ENCODE assay signal across 27 cellular contexts in the genomic region with DNA sequence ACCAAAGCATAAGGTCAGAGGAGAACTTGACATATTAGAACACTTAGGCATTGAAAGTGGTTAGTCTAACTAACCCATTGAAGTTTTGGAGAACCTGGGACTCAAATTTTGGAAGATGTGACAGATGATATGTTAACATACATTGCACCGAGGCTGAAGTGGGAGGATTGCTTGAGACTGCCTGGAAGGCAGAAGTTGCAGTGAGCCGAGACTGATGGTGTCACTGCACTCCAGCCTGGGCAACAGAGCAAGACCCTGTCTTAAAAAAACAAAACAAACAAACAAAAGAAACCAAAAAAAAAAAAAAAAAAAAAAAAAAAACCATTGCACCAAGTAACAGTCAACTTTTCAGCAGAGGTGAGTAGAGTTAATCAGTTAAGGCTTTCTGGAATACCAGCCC.
A peak's percentile ranks its signal among the peaks of the same experiment; 100 is the strongest.
DNase-seq lines count a peak whose midpoint lies in the region; ATAC-seq, FAIRE-seq and TF ChIP-seq lines count a peak whose summit lies in the region.
"Had no signal": no experiment of that assay in that cellular context is flagged by ENCODE, and none has a peak within 500 bp of the region (broad histone marks: within the 10 kb centered on the region; RNA-seq: fewer than 3 reads in every experiment).

No MANE protein-coding gene starts in this region.

- H3K27ac Mint-ChIP-seq in T-helper 2 cell treated with Interferon-gamma antibody and Interleukin-4, amounts not matched to agents 5 μg/mL and 100 μg/mL, for 36 hours: no peak overlapping the region
- H3K27ac Mint-ChIP-seq: CD14-positive monocyte; CD8-positive, alpha-beta memory T cell had no signal

- 0 out of 2 replicates have a peak, but pooled peaks cover 3% of the 10 kb centered on the region for H3K36me3 ChIP-seq in WERI-Rb-1
- H3K36me3 ChIP-seq: BE2C, BLaER1 had no signal

- H3K27me3 Mint-ChIP-seq in T-helper 2 cell treated with Interferon-gamma antibody and Interleukin-4, amounts not matched to agents 5 μg/mL and 100 μg/mL, for 36 hours (ENCODE audit: low read depth): no peaks in the 10 kb centered on the region
- H3K27me3 Mint-ChIP-seq: CD8-positive, alpha-beta memory T cell had no signal

- H3K9me3 Mint-ChIP-seq in T-helper 2 cell treated with Interferon-gamma antibody and Interleukin-4, amounts not matched to agents 5 μg/mL and 100 μg/mL, for 36 hours: no peaks in the 10 kb centered on the region
- H3K9me3 Mint-ChIP-seq: CD4-positive, alpha-beta memory T cell; CD4-positive, CD25-positive, alpha-beta regulatory T cell; CD8-positive, alpha-beta memory T cell had no signal

- peak overlapping the region; percentile 17 for H3K4me3 ChIP-seq in WERI-Rb-1 (ENCODE audit: low read depth, low read length)
- H3K4me3 ChIP-seq: BLaER1, GM12878 had no signal

- peak overlapping the region; percentile 75; the same call in 1 of the 2 replicates for H3K27ac ChIP-seq in WERI-Rb-1
- H3K27ac ChIP-seq: BLaER1 had no signal

- peaks cover 12% of the 10 kb centered on the region for H3K9me3 ChIP-seq in WERI-Rb-1 (ENCODE audit: severe bottlenecking)
- H3K9me3 ChIP-seq: BE2C, BLaER1 had no signal

- no peaks in the 10 kb centered on the region for H3K27me3 ChIP-seq in WERI-Rb-1 (ENCODE audit: insufficient read depth, low read depth, severe bottlenecking)
- H3K27me3 ChIP-seq: BE2C, BLaER1 had no signal

- H3K4me1 Mint-ChIP-seq in T-helper 2 cell treated with Interferon-gamma antibody and Interleukin-4, amounts not matched to agents 5 μg/mL and 100 μg/mL, for 36 hours (ENCODE audit: low read depth): peaks cover 18% of the 10 kb centered on the region

- no peak overlapping the region for H3K4me3 Mint-ChIP-seq in T-helper 2 cell treated with Interferon-gamma antibody and Interleukin-4, amounts not matched to agents 5 μg/mL and 100 μg/mL, for 36 hours
- H3K4me3 Mint-ChIP-seq: CD14-positive monocyte; CD4-positive, alpha-beta memory T cell had no signal

- FAIRE-seq in HTR-8/SVneo (lab: Jason Lieb, UNC): peak; percentile 93
- FAIRE-seq: A204.1, GM12878, GM12892, GM18507 had no signal

- DNase-seq in HTR-8/SVneo (ENCODE audit: insufficient read length, low spot score): no peak
- DNase-seq in WERI-Rb-1: no peak
- DNase-seq in left kidney (ENCODE audit: low read depth, low spot score): peak; percentile 64
- no peak for DNase-seq in NOMO-1 (lab: John Stamatoyannopoulos, UW; ENCODE audit: unreplicated experiment in 2 of 2)
- DNase-seq in T-helper 2 cell treated with Interferon-gamma antibody and Interleukin-4, amounts not matched to agents 5 μg/mL and 100 μg/mL, for 36 hours (ENCODE audit: low spot score): no peak
- DNase-seq: 8988T; ACHN; BE2C; C1 segment of cervical spinal cord; CD4-positive, alpha-beta memory T cell; CD4-positive, CD25-positive, alpha-beta regulatory T cell; CD8-positive, alpha-beta memory T cell; COR-L47; DMS 273 treated with DMSO at 0.1 percent for 48 hours; DMS153; DMS53; DMS79; DND-41; EL; GDM1 had no signal

- peaks cover 4% of the 10 kb centered on the region for H3K36me3 Mint-ChIP-seq in T-helper 2 cell treated with Interferon-gamma antibody and Interleukin-4, amounts not matched to agents 5 μg/mL and 100 μg/mL, for 36 hours (ENCODE audit: low read depth)
- H3K36me3 Mint-ChIP-seq: CD14-positive monocyte; CD4-positive, CD25-positive, alpha-beta regulatory T cell had no signal

- no peak for TF ChIP-seq CTCF in WERI-Rb-1 (IDR thresholded peaks at IDR 0.05; ENCODE audit: low read depth, low read length)

- ATAC-seq in GM19351 (IDR thresholded peaks at IDR 0.05; ENCODE audit: unreplicated experiment): no peak
- ATAC-seq: GM12878 had no signal
